Comparison of ENCODE assay signal across 8 cellular contexts in the genomic region with DNA sequence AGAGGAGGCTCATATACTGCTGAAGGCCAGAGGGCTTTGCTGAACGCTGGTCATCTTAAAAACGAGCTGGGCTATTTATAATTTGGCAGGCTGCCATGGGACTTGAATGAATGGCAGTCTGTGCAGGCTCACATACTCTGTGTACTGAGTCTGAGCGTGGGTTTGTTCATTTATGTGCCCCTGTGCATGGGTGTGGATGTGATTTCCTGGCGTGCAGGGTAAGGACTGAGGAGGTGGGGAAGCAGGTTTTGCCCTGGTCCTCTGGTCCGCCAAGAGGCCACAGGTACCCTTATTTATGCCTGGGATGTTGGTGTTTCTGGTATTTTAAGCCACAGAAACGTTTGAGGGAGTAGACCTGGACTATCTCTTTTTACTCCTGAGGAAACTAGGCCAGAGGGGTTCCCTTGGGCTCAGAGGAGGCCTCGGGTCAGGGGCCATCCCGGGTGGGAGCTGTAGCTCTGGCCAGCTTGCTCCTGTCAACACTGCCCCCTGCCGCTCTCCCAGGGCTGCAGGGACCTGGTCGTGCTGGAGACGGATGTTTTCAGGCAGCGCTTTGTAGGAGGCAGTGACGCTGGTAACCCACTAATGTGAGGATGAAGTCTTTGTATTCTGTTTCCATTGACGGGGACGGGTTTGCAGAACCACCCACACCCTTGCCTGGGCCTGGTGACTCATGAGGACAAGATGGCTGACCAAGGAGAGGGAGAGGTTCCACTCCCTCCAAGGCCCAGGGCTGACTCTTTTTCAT.
DNase-seq lines count a peak whose midpoint lies in the region; ATAC-seq, FAIRE-seq and TF ChIP-seq lines count a peak whose summit lies in the region.

No MANE protein-coding gene starts in this region.

- intact Hi-C loops in cardiac septum (cut with DNase I) = loop anchor here (5.0 to 10.0 kb wide), 5 partner anchors 47 to 234 kb away; partner anchors contain the start of gene MSI2

- no peaks in the 10 kb centered on the region for H3K36me3 ChIP-seq in HUES6 (ENCODE audit: control insufficient read depth, insufficient read depth, low read length)

- H3K4me3 ChIP-seq in HUES6 (ENCODE audit: low read depth, low read length) = no peak overlapping the region

- H3K27ac ChIP-seq in HUES6 (ENCODE audit: low read depth, low read length) = no peak overlapping the region; the same call in 1 of the 2 replicates

- peak overlapping the region; percentile 16 for H3K9ac ChIP-seq in HUES6 (ENCODE audit: low read length)

- DNase-seq in GM12892 (ENCODE audit: insufficient read length) (peak; percentile 48), T-helper 1 cell (peak in 3 of 5 donors; percentile 30 to 87 (median 40)), amniotic epithelial cell (ENCODE audit: low read depth) (peak; percentile 93), cardiac septum (ENCODE audit: low spot score) (peak; percentile 84), putamen (ENCODE audit: low spot score) (peak; percentile 64), ureter (ENCODE audit: low spot score) (peak; percentile 76)

- no peaks in the 10 kb centered on the region for H3K9me3 ChIP-seq in HUES6 (ENCODE audit: control insufficient read depth, insufficient read depth, low read depth, low read length)

- H3K27me3 ChIP-seq in HUES6 (ENCODE audit: control insufficient read depth, insufficient read depth, low read length) = no peaks in the 10 kb centered on the region

- peaks cover 52% of the 10 kb centered on the region for H3K4me1 ChIP-seq in HUES6 (ENCODE audit: control insufficient read depth, insufficient read depth, low read length)

- no peak for TF ChIP-seq POLR2A in GM12892 (IDR thresholded peaks at IDR 0.05; ENCODE audit: low read depth, low read length)

- no peak for ATAC-seq in GM21390 (IDR thresholded peaks at IDR 0.05; ENCODE audit: unreplicated experiment)

- FAIRE-seq in GM12892 (lab: Jason Lieb, UNC) = peak; percentile 75

Comparison
In these comparisons a context has a peak if more than half of its experiments do, and no peak if none do; other contexts are left out.
1. DNase-seq: peak in every context shown above with its lines; median percentile 93 in amniotic epithelial cell; 84 in cardiac septum; 76 in ureter; 64 in putamen; 48 in GM12892; 40 in T-helper 1 cell.